8 cellular contexts compared by ENCODE assay signal in the genomic region with DNA sequence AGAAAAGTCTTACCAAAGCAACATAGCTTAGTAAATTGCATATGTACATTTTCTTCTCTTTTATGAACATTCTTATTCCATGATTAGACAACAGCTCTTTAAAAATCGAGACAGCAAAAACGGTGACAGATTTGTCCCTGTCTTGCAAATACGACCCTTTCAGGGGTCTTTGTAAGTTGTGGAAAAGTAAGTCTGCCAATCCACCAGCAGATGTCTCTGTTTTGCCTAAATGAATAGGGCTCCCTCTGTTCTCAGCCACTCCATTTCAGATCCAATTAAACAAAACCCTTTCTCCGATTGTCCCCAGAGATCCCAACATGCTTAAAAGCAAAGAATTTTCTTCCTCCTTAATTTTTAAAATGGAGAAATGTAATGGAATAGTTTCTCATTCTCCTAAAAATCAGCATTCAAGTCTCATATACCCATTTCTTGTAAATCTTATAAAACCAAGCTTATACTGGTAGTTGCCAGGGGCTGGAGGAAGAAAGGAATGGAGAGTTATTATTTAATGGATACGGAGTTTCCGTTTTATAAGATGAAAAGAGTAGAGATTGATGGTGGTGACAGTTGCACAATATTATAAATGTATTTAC.
DNase-seq lines count a peak whose midpoint lies in the region; ATAC-seq and TF ChIP-seq lines count a peak whose summit lies in the region.

No MANE protein-coding gene starts in this region.

- H3K27ac Mint-ChIP-seq in activated naive CD8-positive, alpha-beta T cell treated with anti-CD3 and anti-CD28 coated beads, Interleukin-2, amount 10 ng/mL, durations not matched to agents 7 days and 5 days = peak overlapping the region; percentile 17

- H3K4me3 Mint-ChIP-seq in activated naive CD8-positive, alpha-beta T cell treated with anti-CD3 and anti-CD28 coated beads, Interleukin-2, amount 10 ng/mL, durations not matched to agents 7 days and 5 days = peak overlapping the region; percentile 20

- H3K9me3 ChIP-seq in left ventricle myocardium inferior (replicated peaks) = no peaks in the 10 kb centered on the region

- intact Hi-C loops in left ventricle myocardium inferior (cut with micrococcal nuclease) = loop anchor here (5.0 kb wide), 1 partner anchor 276 kb away; no protein-coding TSS in a partner anchor
- intact Hi-C loops in sciatic nerve (cut with DNase I) = no loop called here

- peak; percentile 46 for ATAC-seq in activated naive CD8-positive, alpha-beta T cell treated with anti-CD3 and anti-CD28 coated beads, Interleukin-2, amount 10 ng/mL, durations not matched to agents 7 days and 5 days (ENCODE audit: low read depth)
- ATAC-seq in sciatic nerve (peak; percentile 86), GM21786 (IDR thresholded peaks at IDR 0.05; ENCODE audit: unreplicated experiment) (no peak), GM19455 (IDR thresholded peaks at IDR 0.05; ENCODE audit: unreplicated experiment) (no peak)

- POLR2A ChIA-PET in activated naive CD8-positive, alpha-beta T cell treated with anti-CD3 and anti-CD28 coated beads, Interleukin-2, amount 10 ng/mL, durations not matched to agents 7 days and 5 days (lab: Charles Lee) = interaction anchor here (0.7 to 2.2 kb wide), 12 partner anchors 60 to 274 kb away, joined by 3 to 15 read pairs (median 6); a partner anchor contains a TSS

- H3K9me3 Mint-ChIP-seq in activated naive CD8-positive, alpha-beta T cell treated with anti-CD3 and anti-CD28 coated beads, Interleukin-2, amount 10 ng/mL, durations not matched to agents 7 days and 5 days = no peaks in the 10 kb centered on the region

- H3K4me3 ChIP-seq in left ventricle myocardium inferior = no peak overlapping the region

- peaks cover 16% of the 10 kb centered on the region for H3K4me1 Mint-ChIP-seq in activated naive CD8-positive, alpha-beta T cell treated with anti-CD3 and anti-CD28 coated beads, Interleukin-2, amount 10 ng/mL, durations not matched to agents 7 days and 5 days

- H3K27ac ChIP-seq in left ventricle myocardium inferior (replicated peaks) = no peak overlapping the region

- no peaks in the 10 kb centered on the region for H3K36me3 ChIP-seq in left ventricle myocardium inferior

- TF ChIP-seq CTCF in left ventricle myocardium inferior (IDR thresholded peaks at IDR 0.05; ENCODE audit: borderline replicate concordance) = peak; percentile 74

- no peaks in the 10 kb centered on the region for H3K36me3 Mint-ChIP-seq in activated naive CD8-positive, alpha-beta T cell treated with anti-CD3 and anti-CD28 coated beads, Interleukin-2, amount 10 ng/mL, durations not matched to agents 7 days and 5 days

- H3K4me1 ChIP-seq in left ventricle myocardium inferior = no peaks in the 10 kb centered on the region

- DNase-seq in D341Med (ENCODE audit: low spot score) (peak; percentile 73), HCEC 1CT (peak; percentile 46), NCI-H226 (peak; percentile 33), left ventricle myocardium inferior (no peak), sciatic nerve (ENCODE audit: low spot score) (no peak)
- DNase-seq in activated naive CD8-positive, alpha-beta T cell treated with anti-CD3 and anti-CD28 coated beads, Interleukin-2, amount 10 ng/mL, durations not matched to agents 7 days and 5 days = no peak

- H3K27me3 Mint-ChIP-seq in activated naive CD8-positive, alpha-beta T cell treated with anti-CD3 and anti-CD28 coated beads, Interleukin-2, amount 10 ng/mL, durations not matched to agents 7 days and 5 days = peaks cover 2% of the 10 kb centered on the region

- peaks cover 7% of the 10 kb centered on the region for H3K27me3 ChIP-seq in left ventricle myocardium inferior (ENCODE audit: low read depth)

Comparison
In these comparisons a context has a peak if more than half of its experiments do, and no peak if none do; other contexts are left out.
1. DNase-seq: peak in D341Med (single experiment), HCEC 1CT (single experiment) and NCI-H226 (single experiment); none in activated naive CD8-positive, alpha-beta T cell treated with anti-CD3 and anti-CD28 coated beads, Interleukin-2, amount 10 ng/mL, durations not matched to agents 7 days and 5 days (single experiment), left ventricle myocardium inferior (single experiment) and sciatic nerve (single experiment).
2. ATAC-seq: peak in activated naive CD8-positive, alpha-beta T cell treated with anti-CD3 and anti-CD28 coated beads, Interleukin-2, amount 10 ng/mL, durations not matched to agents 7 days and 5 days (single experiment) and sciatic nerve (single experiment); none in GM21786 (single experiment) and GM19455 (single experiment).